7 cellular contexts compared by ENCODE assay signal in genomic region chr15:64697911-64698369, GRCh38.
DNase-seq lines count a peak whose midpoint lies in the region; ATAC-seq, FAIRE-seq and TF ChIP-seq lines count a peak whose summit lies in the region.

No MANE protein-coding gene starts in this region.

- no peak overlapping the region for H2BK5ac ChIP-seq in IMR-90 (ENCODE audit: low read depth, low read length, poor library complexity, severe bottlenecking)

- H4K91ac ChIP-seq in IMR-90 (ENCODE audit: insufficient read depth, low read depth, low read length), result no peak overlapping the region

- no peaks in the 10 kb centered on the region for H3K27me3 Mint-ChIP-seq in activated naive CD4-positive, alpha-beta T cell treated with anti-CD3 and anti-CD28 coated beads, Interleukin-2, amount 50 U/mL, for 24 hours
- no peaks in the 10 kb centered on the region for H3K27me3 Mint-ChIP-seq in stimulated activated naive CD8-positive, alpha-beta T cell treated with anti-CD3 and anti-CD28 coated beads, Interleukin-15, amount 100 ng/mL, for 72 hours

- H3K4me1 ChIP-seq in IMR-90 (ENCODE audit: control insufficient read depth, insufficient read depth, low read length) (peaks cover 30% of the 10 kb centered on the region), pancreas (peaks cover 24 to 64% (median 26%) of the 10 kb centered on the region in 3 donors), SJCRH30 (peaks cover 23% of the 10 kb centered on the region)

- H3K4me1 Mint-ChIP-seq in activated naive CD4-positive, alpha-beta T cell treated with anti-CD3 and anti-CD28 coated beads, Interleukin-2, amount 50 U/mL, for 24 hours, result peaks cover 73% of the 10 kb centered on the region
- peaks cover 73% of the 10 kb centered on the region for H3K4me1 Mint-ChIP-seq in stimulated activated naive CD8-positive, alpha-beta T cell treated with anti-CD3 and anti-CD28 coated beads, Interleukin-15, amount 100 ng/mL, for 72 hours

- no peak overlapping the region for H2BK20ac ChIP-seq in IMR-90 (ENCODE audit: low read depth, low read length)

- peaks cover 33% of the 10 kb centered on the region for H3K9me1 ChIP-seq in IMR-90 (ENCODE audit: insufficient read depth, low read length)

- no peak overlapping the region for H2BK15ac ChIP-seq in IMR-90 (ENCODE audit: low read depth, low read length)

- no peak for TF ChIP-seq POLR2A in IMR-90 (IDR thresholded peaks at IDR 0.05; ENCODE audit: low read depth, low read length)

- FAIRE-seq in pancreas (lab: Jason Lieb, UNC), result no peak

- no peak overlapping the region for H3K18ac ChIP-seq in IMR-90 (ENCODE audit: low read depth, low read length)

- peaks cover 7% of the 10 kb centered on the region; the same call in 1 of the 2 replicates for H3K36me3 ChIP-seq in IMR-90 (ENCODE audit: control insufficient read depth, insufficient read depth, low read length)
- H3K36me3 ChIP-seq in pancreas, result no peaks in the 10 kb centered on the region
- H3K36me3 ChIP-seq in SJCRH30, result peaks cover 12% of the 10 kb centered on the region; the same call in 1 of the 2 replicates

- peaks cover 2% of the 10 kb centered on the region for H3K36me3 Mint-ChIP-seq in activated naive CD4-positive, alpha-beta T cell treated with anti-CD3 and anti-CD28 coated beads, Interleukin-2, amount 50 U/mL, for 24 hours

- H3K9me3 ChIP-seq in IMR-90 (ENCODE audit: control insufficient read depth, insufficient read depth, low read length), result no peaks in the 10 kb centered on the region
- H3K9me3 ChIP-seq in pancreas, result no peaks in the 10 kb centered on the region
- H3K9me3 ChIP-seq in SJCRH30 (replicated peaks), result no peaks in the 10 kb centered on the region

- peak overlapping the region; percentile 33 for H3K27ac Mint-ChIP-seq in activated naive CD4-positive, alpha-beta T cell treated with anti-CD3 and anti-CD28 coated beads, Interleukin-2, amount 50 U/mL, for 24 hours
- H3K27ac Mint-ChIP-seq in stimulated activated naive CD8-positive, alpha-beta T cell treated with anti-CD3 and anti-CD28 coated beads, Interleukin-15, amount 100 ng/mL, for 72 hours, result peak overlapping the region in 1 of 2 donors; percentile 63

- no peak overlapping the region for H4K8ac ChIP-seq in IMR-90 (ENCODE audit: low read depth in 2 of 2, low read length in 2 of 2)

- H4K5ac ChIP-seq in IMR-90 (ENCODE audit: low read depth, low read length), result no peak overlapping the region

- dilution Hi-C loops in IMR-90 (cut with HindIII; ENCODE audit: low sequenced_read_pairs, unreplicated experiment), result no loop called here

- DNase-seq in IMR-90, result peak; percentile 36
- DNase-seq in kidney tubule cell (ENCODE audit: low spot score), result peak; percentile 72
- DNase-seq in stimulated activated naive CD8-positive, alpha-beta T cell treated with anti-CD3 and anti-CD28 coated beads, Interleukin-15, amount 100 ng/mL, for 72 hours, result peak; percentile 11 to 74
- no peak for DNase-seq in pancreas
- DNase-seq in SJCRH30, result no peak

- H4K20me1 ChIP-seq in IMR-90 (ENCODE audit: insufficient read depth, low read length), result peaks cover 84% of the 10 kb centered on the region

- no peak overlapping the region; the same call in 1 of the 2 replicates for H3K14ac ChIP-seq in IMR-90 (replicated peaks; ENCODE audit: low read depth, low read length)

- no peak for TF ChIP-seq RAD21 in IMR-90 (IDR thresholded peaks at IDR 0.05; ENCODE audit: low read length)

- H3K4me2 ChIP-seq in IMR-90 (ENCODE audit: low read depth, low read length), result no peak overlapping the region; the same call in 1 of the 2 replicates

- no peak overlapping the region for H3K4ac ChIP-seq in IMR-90 (ENCODE audit: low read depth, low read length)

- H3K79me1 ChIP-seq in IMR-90 (ENCODE audit: low read depth in 1 of 2, low read length in 2 of 2), result peaks cover 32 to 91% of the 10 kb centered on the region in 2 experiments; a peak in 3 of 4 replicates

- no peak overlapping the region for H3K9ac ChIP-seq in IMR-90 (ENCODE audit: low read depth, low read length)

- TF ChIP-seq CTCF in IMR-90 (conservative IDR thresholded peaks at IDR 0.05; ENCODE audit: low read depth, low read length), result no peak
- no peak for TF ChIP-seq CTCF in pancreas (IDR thresholded peaks at IDR 0.05)

- BruUV-seq in IMR-90 (replicated peaks; lab: Mats Ljungman, UMichigan), result no TSS peak

- H2AK9ac ChIP-seq in IMR-90 (replicated peaks; ENCODE audit: low read depth, low read length, poor library complexity), result no peak overlapping the region

- POLR2A ChIA-PET in IMR-90 (lab: Charles Lee; ENCODE audit: unreplicated experiment), result no interaction called here

- H3K27ac ChIP-seq in IMR-90 (ENCODE audit: insufficient read depth, low read length), result no peak overlapping the region
- peak overlapping the region in 1 of 4 donors; percentile 1 for H3K27ac ChIP-seq in pancreas
- no peak overlapping the region for H3K27ac ChIP-seq in SJCRH30

- in situ Hi-C loops in IMR-90 (cut with MboI; ENCODE audit: low sequenced_read_pairs), result no loop called here

- H2AFZ ChIP-seq in IMR-90 (replicated peaks; ENCODE audit: low read length, poor library complexity), result no peak overlapping the region

- ATAC-seq in IMR-90 (ENCODE audit: low read depth), result no peak
- ATAC-seq in stimulated activated naive CD8-positive, alpha-beta T cell treated with anti-CD3 and anti-CD28 coated beads, Interleukin-15, amount 100 ng/mL, for 72 hours, result peak; percentile 84
- ATAC-seq in HG02642 (IDR thresholded peaks at IDR 0.05; ENCODE audit: poor library complexity, unreplicated experiment), result no peak
- no peak for ATAC-seq in pancreas

- H2BK120ac ChIP-seq in IMR-90 (ENCODE audit: low read depth, low read length), result no peak overlapping the region

- no peak overlapping the region for H2AK5ac ChIP-seq in IMR-90 (ENCODE audit: low read depth, low read length)

- no peaks in the 10 kb centered on the region for H3K9me3 Mint-ChIP-seq in activated naive CD4-positive, alpha-beta T cell treated with anti-CD3 and anti-CD28 coated beads, Interleukin-2, amount 50 U/mL, for 24 hours
- no peaks in the 10 kb centered on the region for H3K9me3 Mint-ChIP-seq in stimulated activated naive CD8-positive, alpha-beta T cell treated with anti-CD3 and anti-CD28 coated beads, Interleukin-15, amount 100 ng/mL, for 72 hours

- CTCF ChIA-PET in IMR-90 (lab: Yijun Ruan, JAX), result no interaction called here

- intact Hi-C loops in IMR-90 (cut with micrococcal nuclease), result no loop called here
- intact Hi-C loops in pancreas (cut with DNase I), result no loop called here

- H3K4me3 ChIP-seq in IMR-90 (ENCODE audit: insufficient read depth, low read depth, low read length), result no peak overlapping the region
- H3K4me3 ChIP-seq in pancreas, result no peak overlapping the region
- no peak overlapping the region for H3K4me3 ChIP-seq in SJCRH30

- no peak overlapping the region for H3K56ac ChIP-seq in IMR-90 (ENCODE audit: extremely low read depth, insufficient read depth, low read length)

- peak overlapping the region; percentile 8; the same call in 1 of the 2 replicates for H3K23ac ChIP-seq in IMR-90 (ENCODE audit: low read depth, low read length)

- H3K27me3 ChIP-seq in IMR-90 (ENCODE audit: control insufficient read depth, insufficient read depth, low read length) (no peaks in the 10 kb centered on the region), pancreas (no peaks in the 10 kb centered on the region), SJCRH30 (no peaks in the 10 kb centered on the region)

- H3K4me3 Mint-ChIP-seq in activated naive CD4-positive, alpha-beta T cell treated with anti-CD3 and anti-CD28 coated beads, Interleukin-2, amount 50 U/mL, for 24 hours, result no peak overlapping the region
- peak overlapping the region in 1 of 2 donors; percentile 4 for H3K4me3 Mint-ChIP-seq in stimulated activated naive CD8-positive, alpha-beta T cell treated with anti-CD3 and anti-CD28 coated beads, Interleukin-15, amount 100 ng/mL, for 72 hours

- WGBS in IMR-90 (ENCODE audit: extremely low coverage in 2 of 2, insufficient read length in 1 of 2), 2 experiments, result 100% methylated on average over 1 of the region's 3 CpGs; no CpG with 5 or more reads in 1 of the 2 experiments
- 65 to 66% methylated on average over 3 of the region's 3 CpGs for WGBS in pancreas, 2 donors

TF ChIP-seq in IMR-90, 13 proteins besides CTCF, POLR2A, EP300 and RAD21:
- no peak for TF ChIP-seq CEBPB (IDR thresholded peaks at IDR 0.05; ENCODE audit: low read depth, low read length)
- no peak for TF ChIP-seq MXI1 (IDR thresholded peaks at IDR 0.05; ENCODE audit: borderline replicate concordance, low read depth, low read length)
- no peak for TF ChIP-seq CHD1 (IDR thresholded peaks at IDR 0.05; ENCODE audit: low read depth, low read length)
- TF ChIP-seq, protein P1, sequence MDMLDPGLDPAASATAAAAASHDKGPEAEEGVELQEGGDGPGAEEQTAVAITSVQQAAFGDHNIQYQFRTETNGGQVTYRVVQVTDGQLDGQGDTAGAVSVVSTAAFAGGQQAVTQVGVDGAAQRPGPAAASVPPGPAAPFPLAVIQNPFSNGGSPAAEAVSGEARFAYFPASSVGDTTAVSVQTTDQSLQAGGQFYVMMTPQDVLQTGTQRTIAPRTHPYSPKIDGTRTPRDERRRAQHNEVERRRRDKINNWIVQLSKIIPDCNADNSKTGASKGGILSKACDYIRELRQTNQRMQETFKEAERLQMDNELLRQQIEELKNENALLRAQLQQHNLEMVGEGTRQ (IDR thresholded peaks at IDR 0.05; ENCODE audit: low read depth, low read length), result no peak

Comparison
In these comparisons a context has a peak if more than half of its experiments do, and no peak if none do; other contexts are left out.
1. DNase-seq: peak in IMR-90 (single experiment), kidney tubule cell (single experiment) and stimulated activated naive CD8-positive, alpha-beta T cell treated with anti-CD3 and anti-CD28 coated beads, Interleukin-15, amount 100 ng/mL, for 72 hours (2 of 2); none in pancreas (0 of 6) and SJCRH30 (0 of 2).